13 cellular contexts compared by ENCODE assay signal in genomic region chr6:166112580-166112979, GRCh38.
DNase-seq lines count a peak whose midpoint lies in the region; ATAC-seq lines count a peak whose summit lies in the region.
"Had no signal": no experiment of that assay in that cellular context is flagged by ENCODE, and none has a peak within 500 bp of the region (broad histone marks: within the 10 kb centered on the region; RNA-seq: fewer than 3 reads in every experiment).

No MANE protein-coding gene starts in this region.

- H3K27ac ChIP-seq in epithelial cell of prostate, result no peak overlapping the region
- H3K27ac ChIP-seq: upper lobe of right lung had no signal

- no peak for ATAC-seq in GM21423 (IDR thresholded peaks at IDR 0.05; ENCODE audit: unreplicated experiment)
- ATAC-seq: natural killer cell, upper lobe of right lung had no signal

- DNase-seq in NCI-H524 (lab: John Stamatoyannopoulos, UW), result peak; percentile 17 to 64
- no peak for DNase-seq in NCI-H524 treated with DMSO at 0.1 percent for 48 hours (lab: John Stamatoyannopoulos, UW)
- peak; percentile 79 for DNase-seq in NCI-H226
- DNase-seq in epithelial cell of prostate (ENCODE audit: low read depth, low spot score), result peak; percentile 37
- DNase-seq in skeletal muscle cell (ENCODE audit: low read depth), result peak; percentile 63
- no peak for DNase-seq in activated CD4-positive, alpha-beta T cell treated with anti-CD3 and anti-CD28 coated beads for 48 hours
- no peak for DNase-seq in midbrain (lab: John Stamatoyannopoulos, UW)
- DNase-seq: cortex of kidney; natural killer cell; NCI-H82; stimulated activated CD4-positive, alpha-beta T cell treated with anti-CD3 and anti-CD28 coated beads, Interleukin-4, amount 100 ng/mL, for 4 hours; upper lobe of right lung had no signal

- H3K4me3 ChIP-seq in skeletal muscle cell (ENCODE audit: low read depth, low read length), result no peak overlapping the region
- H3K4me3 ChIP-seq: upper lobe of right lung had no signal

Comparison
In these comparisons a context has a peak if more than half of its experiments do, and no peak if none do; other contexts are left out.
1. DNase-seq: peak in NCI-H524 (2 of 2), NCI-H226 (single experiment), epithelial cell of prostate (single experiment) and skeletal muscle cell (single experiment); none in NCI-H524 treated with DMSO at 0.1 percent for 48 hours (single experiment), activated CD4-positive, alpha-beta T cell treated with anti-CD3 and anti-CD28 coated beads for 48 hours (single experiment) and midbrain (single experiment).